Comparison of ENCODE assay signal across 1 cellular context in the genomic region with DNA sequence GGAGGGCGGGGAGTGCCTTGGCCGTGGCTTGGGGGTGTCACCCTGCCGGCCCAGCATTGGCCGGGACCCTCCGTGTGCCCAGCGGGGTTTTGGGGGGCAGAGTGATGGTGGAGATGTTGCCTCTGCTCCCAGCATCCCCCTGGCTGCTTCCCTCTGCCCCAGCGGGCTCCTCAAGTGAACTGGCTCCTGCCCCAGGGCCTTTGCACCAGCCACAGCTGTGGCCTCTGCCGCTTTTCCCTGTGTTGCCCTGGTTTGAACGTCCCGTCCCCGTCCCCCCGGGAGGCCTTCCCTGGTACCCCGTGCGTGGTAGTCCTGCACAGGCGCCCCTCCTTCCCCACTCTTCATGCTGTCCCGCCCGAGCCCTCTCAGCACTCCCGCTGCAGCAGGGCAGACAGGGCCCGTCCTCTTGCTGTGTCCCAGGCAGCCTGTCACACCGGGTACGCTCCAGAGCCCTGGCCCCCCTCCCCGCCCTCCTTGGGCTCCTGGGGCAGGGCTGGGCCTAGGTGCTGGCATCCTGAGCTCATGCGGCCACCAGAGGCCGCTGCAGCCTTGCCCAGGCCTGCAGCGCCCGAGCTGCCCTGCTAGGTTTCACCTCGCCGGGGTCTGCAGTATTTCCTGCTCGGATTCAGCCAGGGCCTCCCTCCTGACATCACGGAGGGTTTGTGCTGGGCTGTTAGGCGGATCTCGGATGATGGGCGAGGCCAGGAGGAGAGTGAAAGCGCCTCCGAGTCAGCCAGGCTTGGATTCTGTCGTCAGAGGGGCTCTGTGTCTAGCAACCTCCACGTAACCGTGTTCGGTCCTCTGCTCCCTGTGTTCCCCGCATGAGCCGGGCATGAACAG.
TF ChIP-seq lines count a peak whose summit lies in the region.

No MANE protein-coding gene starts in this region.

TF ChIP-seq in K562, 482 proteins besides CTCF, POLR2A, EP300 and RAD21 (continued from another document):
- TF ChIP-seq ZBTB34 (CRISPR knock-in tag; IDR thresholded peaks at IDR 0.05), result no peak
- TF ChIP-seq, protein P1, sequence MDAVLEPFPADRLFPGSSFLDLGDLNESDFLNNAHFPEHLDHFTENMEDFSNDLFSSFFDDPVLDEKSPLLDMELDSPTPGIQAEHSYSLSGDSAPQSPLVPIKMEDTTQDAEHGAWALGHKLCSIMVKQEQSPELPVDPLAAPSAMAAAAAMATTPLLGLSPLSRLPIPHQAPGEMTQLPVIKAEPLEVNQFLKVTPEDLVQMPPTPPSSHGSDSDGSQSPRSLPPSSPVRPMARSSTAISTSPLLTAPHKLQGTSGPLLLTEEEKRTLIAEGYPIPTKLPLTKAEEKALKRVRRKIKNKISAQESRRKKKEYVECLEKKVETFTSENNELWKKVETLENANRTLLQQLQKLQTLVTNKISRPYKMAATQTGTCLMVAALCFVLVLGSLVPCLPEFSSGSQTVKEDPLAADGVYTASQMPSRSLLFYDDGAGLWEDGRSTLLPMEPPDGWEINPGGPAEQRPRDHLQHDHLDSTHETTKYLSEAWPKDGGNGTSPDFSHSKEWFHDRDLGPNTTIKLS (IDR thresholded peaks at IDR 0.05; ENCODE audit: borderline replicate concordance, low read depth), result no peak
